In genomic region chrX:44267861-44268260, GRCh38 we compare ENCODE assay signal across 27 cellular contexts.
"Had no signal": no experiment of that assay in that cellular context is flagged by ENCODE, and none has a peak within 500 bp of the region (broad histone marks: within the 10 kb centered on the region; RNA-seq: fewer than 3 reads in every experiment).

No MANE protein-coding gene starts in this region.

- H3K36me3 ChIP-seq: esophagus squamous epithelium, gastrocnemius medialis, heart right ventricle, left lung, lower lobe of right lung had no signal

- ATAC-seq: esophagus mucosa, gastrocnemius medialis, heart right ventricle, left cardiac atrium, left lung, left ventricle myocardium superior, lower lobe of right lung, mucosa of descending colon had no signal

- H3K9me3 ChIP-seq: esophagus squamous epithelium, gastrocnemius medialis, heart right ventricle, left lung, lower lobe of right lung, mucosa of descending colon had no signal

- H3K36me3 Mint-ChIP-seq: mesothelial cell of epicardium, naive B cell had no signal

- H3K4me3 Mint-ChIP-seq: mesothelial cell of epicardium, naive B cell had no signal

- H3K4me1 ChIP-seq: gastrocnemius medialis, heart right ventricle, left lung, lower lobe of right lung had no signal

- H3K4me1 Mint-ChIP-seq: mesothelial cell of epicardium had no signal

- H3K27ac ChIP-seq: coronary artery, dorsolateral prefrontal cortex, epithelial cell of prostate, esophagus squamous epithelium, gastrocnemius medialis, heart right ventricle, left lung, lower lobe of right lung had no signal

- DNase-seq: dermis blood vessel endothelial cell; dorsolateral prefrontal cortex; effector CD4-positive, alpha-beta T cell; effector memory CD4-positive, alpha-beta T cell; erythroblast; esophagus squamous epithelium; foreskin fibroblast; foreskin melanocyte; gastrocnemius medialis; glutamatergic neuron; head of caudate nucleus; heart right ventricle; hippocampal formation; left cardiac atrium; left lung; left ventricle myocardium superior; lower lobe of right lung; mesenchymal stem cell; mucosa of descending colon; naive B cell had no signal

- H3K27ac Mint-ChIP-seq: mesothelial cell of epicardium, naive B cell had no signal

- FAIRE-seq: endothelial cell of umbilical vein, islet of Langerhans, keratinocyte had no signal

- H3K4me3 ChIP-seq: coronary artery, dorsolateral prefrontal cortex, esophagus squamous epithelium, gastrocnemius medialis, heart right ventricle, left lung, lower lobe of right lung, mucosa of descending colon had no signal

- H3K27me3 ChIP-seq: esophagus squamous epithelium, left lung had no signal
